30 cellular contexts compared by ENCODE assay signal in the genomic region with DNA sequence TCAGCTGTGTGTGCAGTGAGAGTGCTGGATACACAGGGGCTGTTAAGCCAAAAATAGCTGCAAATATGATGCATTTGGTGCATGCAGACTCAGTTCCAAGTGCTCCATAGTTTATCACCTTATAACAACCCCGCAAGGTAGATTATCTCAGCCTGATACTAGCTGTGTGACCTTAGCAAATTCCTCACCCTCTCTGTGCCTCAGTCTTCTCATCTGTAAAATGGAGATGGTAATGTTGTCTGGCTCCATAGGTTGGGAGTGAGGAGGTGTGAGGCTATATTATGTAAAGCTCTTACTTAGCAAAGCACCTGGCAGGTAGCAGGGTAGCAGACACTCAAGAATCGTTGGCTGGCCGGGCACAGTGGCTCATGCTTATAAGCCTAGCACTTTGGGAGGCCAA.
"Had no signal": no experiment of that assay in that cellular context is flagged by ENCODE, and none has a peak within 500 bp of the region (broad histone marks: within the 10 kb centered on the region; RNA-seq: fewer than 3 reads in every experiment).

No MANE protein-coding gene starts in this region.

- H3K27ac ChIP-seq: neural progenitor cell, ovary, parathyroid adenoma, psoas muscle, skin epidermis, spleen, suprapubic skin, testis, tibial artery, transverse colon, upper lobe of right lung, uterus had no signal

- H3K4me1 ChIP-seq: parathyroid adenoma, psoas muscle, testis, upper lobe of right lung, uterus had no signal

- H3K27me3 ChIP-seq: ovary, testis, uterus had no signal

- H3K9me3 ChIP-seq: ovary, psoas muscle, spleen, suprapubic skin, testis, tibial artery, transverse colon, upper lobe of right lung, uterus had no signal

- H3K36me3 ChIP-seq: neural progenitor cell, ovary, spleen, suprapubic skin, tibial artery, transverse colon, upper lobe of right lung, uterus had no signal

- H2AFZ ChIP-seq: neural progenitor cell, parathyroid adenoma had no signal

- H3K4me3 Mint-ChIP-seq: natural killer cell; nephron; neural progenitor cell; stimulated activated memory B cell treated with anti-CD40 and anti-IgM and Interleukin-4, amounts not matched to agents 10 μg/mL and 1 μg/mL and 100 μg/mL, for 72 hours; stimulated activated naive CD8-positive, alpha-beta T cell treated with anti-CD3 and anti-CD28 coated beads, Interleukin-15, amount 100 ng/mL, for 72 hours; type B pancreatic cell had no signal

- H3K4me2 ChIP-seq: neural progenitor cell, smooth muscle cell had no signal

- H3K27ac Mint-ChIP-seq: natural killer cell; nephron; neural progenitor cell; progenitor cell of endocrine pancreas; stimulated activated memory B cell treated with anti-CD40 and anti-IgM and Interleukin-4, amounts not matched to agents 10 μg/mL and 1 μg/mL and 100 μg/mL, for 72 hours; stimulated activated naive CD8-positive, alpha-beta T cell treated with anti-CD3 and anti-CD28 coated beads, Interleukin-15, amount 100 ng/mL, for 72 hours; type B pancreatic cell had no signal

- H3K4me3 ChIP-seq: neural progenitor cell, ovary, psoas muscle, skin epidermis, smooth muscle cell, spleen, suprapubic skin, testis, tibial artery, transverse colon, upper lobe of right lung, uterus had no signal

- ATAC-seq: natural killer cell; psoas muscle; right cardiac atrium; sciatic nerve; stimulated activated memory B cell treated with anti-CD40 and anti-IgM and Interleukin-4, amounts not matched to agents 10 μg/mL and 1 μg/mL and 100 μg/mL, for 72 hours; stimulated activated naive CD8-positive, alpha-beta T cell treated with anti-CD3 and anti-CD28 coated beads, Interleukin-15, amount 100 ng/mL, for 72 hours; stimulated activated naive CD8-positive, alpha-beta T cell treated with anti-CD3 and anti-CD28 coated beads, Interleukin-15, Interleukin-2, amounts not matched to agents 100 U/mL and 50 U/mL, for 24 hours; upper lobe of right lung had no signal

- H3K9ac ChIP-seq: neural progenitor cell, parathyroid adenoma had no signal

- H3K36me3 Mint-ChIP-seq: natural killer cell; neural progenitor cell; stimulated activated memory B cell treated with anti-CD40 and anti-IgM and Interleukin-4, amounts not matched to agents 10 μg/mL and 1 μg/mL and 100 μg/mL, for 72 hours; type B pancreatic cell had no signal

- DNase-seq: natural killer cell; occipital lobe; ovary; psoas muscle; right cardiac atrium; spleen; stimulated activated CD4-positive, alpha-beta T cell treated with anti-CD3 and anti-CD28 coated beads, Interleukin-12 subunit alpha, Interleukin-12 subunit beta, amount 100 ng/mL, for 4 hours; stimulated activated CD4-positive, alpha-beta T cell treated with anti-CD3 and anti-CD28 coated beads, Interleukin-1b, Interleukin-23, amount 100 ng/mL, for 48 hours; stimulated activated CD4-positive, alpha-beta T cell treated with anti-CD3 and anti-CD28 coated beads, Interleukin-4, amount 100 ng/mL, for 1 hour; stimulated activated CD4-positive, alpha-beta T cell treated with anti-CD3 and anti-CD28 coated beads, Interleukin-4, amount 100 ng/mL, for 4 hours; stimulated activated CD8-positive, alpha-beta memory T cell treated with anti-CD3 and anti-CD28 coated beads, Interleukin-4, amount 100 ng/mL, for 48 hours; stimulated activated naive CD4-positive, alpha-beta T cell; stimulated activated naive CD8-positive, alpha-beta T cell treated with anti-CD3 and anti-CD28 coated beads, Interleukin-15, amount 100 ng/mL, for 72 hours; stimulated activated naive CD8-positive, alpha-beta T cell treated with anti-CD3 and anti-CD28 coated beads, Interleukin-15, Interleukin-2, amounts not matched to agents 100 U/mL and 50 U/mL, for 24 hours; substantia nigra; testis; tibial artery; transverse colon; upper lobe of right lung; uterus had no signal

- H3K9me3 Mint-ChIP-seq: natural killer cell; neural progenitor cell; stimulated activated memory B cell treated with anti-CD40 and anti-IgM and Interleukin-4, amounts not matched to agents 10 μg/mL and 1 μg/mL and 100 μg/mL, for 72 hours; stimulated activated naive CD8-positive, alpha-beta T cell treated with anti-CD3 and anti-CD28 coated beads, Interleukin-15, amount 100 ng/mL, for 72 hours; type B pancreatic cell had no signal
